Comparison of ENCODE assay signal across 15 cellular contexts in the genomic region with DNA sequence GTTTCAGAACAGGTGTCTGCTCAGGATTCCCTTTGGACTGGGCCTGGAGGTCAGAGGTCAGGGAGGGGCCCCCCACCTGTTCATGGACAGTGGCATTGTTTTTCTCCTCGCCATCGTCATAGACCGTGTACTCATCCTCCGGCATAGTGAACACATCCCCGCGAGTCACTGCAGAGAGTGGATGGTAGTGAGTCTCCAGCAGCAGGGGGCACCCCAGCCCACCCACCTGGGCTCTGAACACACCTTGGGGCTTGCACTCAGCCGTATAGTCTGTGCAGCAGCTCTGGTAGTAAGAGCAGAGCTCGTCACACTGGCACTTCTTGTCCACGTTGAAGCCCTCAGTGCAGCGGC. TPM values are rescaled to one million over a fixed set of nuclear protein-coding genes. Genes with fewer than 3 reads are reported as not detected.
DNase-seq lines count a peak whose midpoint lies in the region; ATAC-seq and TF ChIP-seq lines count a peak whose summit lies in the region.
"Had no signal": no experiment of that assay in that cellular context is flagged by ENCODE, and none has a peak within 500 bp of the region (broad histone marks: within the 10 kb centered on the region; RNA-seq: fewer than 3 reads in every experiment).

No MANE protein-coding gene starts in this region.

- H3K9me3 Mint-ChIP-seq in MCF 10A (ENCODE audit: unreplicated experiment) (no peaks in the 10 kb centered on the region), glutamatergic neuron (ENCODE audit: unreplicated experiment) (peaks cover 16% of the 10 kb centered on the region)
- H3K9me3 Mint-ChIP-seq in activated CD4-positive, alpha-beta T cell treated with anti-CD3 and anti-CD28 coated beads for 36 hours (ENCODE audit: low read depth), result no peaks in the 10 kb centered on the region
- H3K9me3 Mint-ChIP-seq: T-cell had no signal

- H2AFZ ChIP-seq in smooth muscle cell (ENCODE audit: low read depth), result no peak overlapping the region

- H3K36me3 Mint-ChIP-seq in MCF 10A (ENCODE audit: insufficient read depth, unreplicated experiment) (peaks cover 4% of the 10 kb centered on the region), glutamatergic neuron (ENCODE audit: unreplicated experiment) (peaks cover 4% of the 10 kb centered on the region)
- H3K36me3 Mint-ChIP-seq in activated CD4-positive, alpha-beta T cell treated with anti-CD3 and anti-CD28 coated beads for 36 hours (ENCODE audit: low read depth), result peaks cover 4% of the 10 kb centered on the region
- H3K36me3 Mint-ChIP-seq: T-cell had no signal

- H3K4me3 Mint-ChIP-seq in MCF 10A (ENCODE audit: unreplicated experiment), result no peak overlapping the region
- H3K4me3 Mint-ChIP-seq in glutamatergic neuron (ENCODE audit: unreplicated experiment), result no peak overlapping the region
- H3K4me3 Mint-ChIP-seq in activated CD4-positive, alpha-beta T cell treated with anti-CD3 and anti-CD28 coated beads for 36 hours, result no peak overlapping the region

- H3K27me3 ChIP-seq in breast epithelium (no peaks in the 10 kb centered on the region), NT2/D1 (ENCODE audit: insufficient read depth, insufficient read length) (peaks cover 22% of the 10 kb centered on the region), smooth muscle cell (ENCODE audit: low read depth) (no peaks in the 10 kb centered on the region)
- H3K27me3 ChIP-seq: suprapubic skin had no signal

- POLR2A ChIA-PET in MCF 10A (lab: Yijun Ruan, JAX), result interaction anchor here (0.8 to 4.0 kb wide), 2 partner anchors 10 to 12 kb away, joined by 7 to 22 read pairs; a partner anchor contains a TSS
- POLR2A ChIA-PET in activated CD4-positive, alpha-beta T cell treated with anti-CD3 and anti-CD28 coated beads for 36 hours (lab: Charles Lee), result interaction anchor here (0.9 kb wide), 1 partner anchor 12 kb away, joined by 3 read pairs; a partner anchor contains a TSS

- 76% methylated on average over 10 of the region's 10 CpGs for WGBS in smooth muscle cell (ENCODE audit: low lambda C conversion rate)

- H3K27ac ChIP-seq in breast epithelium, result peak overlapping the region in 1 of 2 donors; percentile 78
- H3K27ac ChIP-seq in smooth muscle cell (ENCODE audit: low read depth), result peak overlapping the region; percentile 67

- H3K27me3 Mint-ChIP-seq in MCF 10A (ENCODE audit: insufficient read depth, unreplicated experiment) (no peaks in the 10 kb centered on the region), glutamatergic neuron (ENCODE audit: unreplicated experiment) (peaks cover 18% of the 10 kb centered on the region)
- no peaks in the 10 kb centered on the region for H3K27me3 Mint-ChIP-seq in activated CD4-positive, alpha-beta T cell treated with anti-CD3 and anti-CD28 coated beads for 36 hours
- H3K27me3 Mint-ChIP-seq: T-cell had no signal

- H4K20me1 ChIP-seq in smooth muscle cell (ENCODE audit: low read depth), result peaks cover 25% of the 10 kb centered on the region

- peak overlapping the region; percentile 94 for H3K4me2 ChIP-seq in smooth muscle cell

- H3F3A ChIP-seq in smooth muscle cell (ENCODE audit: low read depth), result peaks cover 5% of the 10 kb centered on the region

- TF ChIP-seq CTCF in MCF 10A (IDR thresholded peaks at IDR 0.05; ENCODE audit: unreplicated experiment) (no peak), breast epithelium (IDR thresholded peaks at IDR 0.05) (no peak), glutamatergic neuron (IDR thresholded peaks at IDR 0.05; ENCODE audit: partially characterized antibody, unreplicated experiment) (no peak), smooth muscle cell (IDR thresholded peaks at IDR 0.05; ENCODE audit: borderline replicate concordance, insufficient read depth, poor library complexity, severe bottlenecking) (no peak)

- TF ChIP-seq POLR2A in breast epithelium (IDR thresholded peaks at IDR 0.05), result no peak

- ATAC-seq in GM19395 (IDR thresholded peaks at IDR 0.05; ENCODE audit: unreplicated experiment), result no peak
- no peak for ATAC-seq in activated CD4-positive, alpha-beta T cell treated with anti-CD3 and anti-CD28 coated beads for 36 hours
- ATAC-seq: T-cell had no signal

- CTCF ChIA-PET in MCF 10A (lab: Yijun Ruan, JAX), result interaction anchor here (1.0 to 3.9 kb wide), 3 partner anchors 10 to 47 kb away, joined by 3 to 16 read pairs (median 6); no protein-coding TSS in a partner anchor
- CTCF ChIA-PET in activated CD4-positive, alpha-beta T cell treated with anti-CD3 and anti-CD28 coated beads for 36 hours (lab: Charles Lee), result no interaction called here

- H3K79me2 ChIP-seq in smooth muscle cell (ENCODE audit: low read depth), result peaks cover 18% of the 10 kb centered on the region

- H3K36me3 ChIP-seq in breast epithelium (no peaks in the 10 kb centered on the region), NT2/D1 (ENCODE audit: insufficient read depth, insufficient read length, low read length) (peaks cover 16% of the 10 kb centered on the region), smooth muscle cell (ENCODE audit: low read depth) (no peaks in the 10 kb centered on the region)

- DNase-seq in MCF 10A (ENCODE audit: unreplicated experiment), result peak; percentile 2
- DNase-seq in breast epithelium (ENCODE audit: low spot score in 2 of 2), result no peak
- DNase-seq in NT2/D1 (ENCODE audit: low read depth, low spot score), result no peak
- DNase-seq in glutamatergic neuron, result no peak
- DNase-seq in smooth muscle cell (lab: John Stamatoyannopoulos, UW; ENCODE audit: unreplicated experiment), result no peak
- DNase-seq in ecto neural progenitor cell (ENCODE audit: low spot score), result no peak
- DNase-seq in activated CD4-positive, alpha-beta T cell treated with anti-CD3 and anti-CD28 coated beads for 36 hours, result no peak
- DNase-seq: DMS79, NCI-H1092, T-cell had no signal

- intact Hi-C loops in MCF 10A (cut with micrococcal nuclease), result no loop called here
- intact Hi-C loops in breast epithelium (cut with DNase I; ENCODE audit: low total_unique reads), result no loop called here
- intact Hi-C loops in activated CD4-positive, alpha-beta T cell treated with anti-CD3 and anti-CD28 coated beads for 36 hours (cut with DNase I, micrococcal nuclease), result loop anchor here in 1 of 2 experiments (2.0 kb wide), 1 partner anchor 581 kb away; a partner anchor contains a TSS

- H3K4me1 Mint-ChIP-seq in MCF 10A (ENCODE audit: insufficient read depth, unreplicated experiment) (peaks cover 5% of the 10 kb centered on the region), glutamatergic neuron (ENCODE audit: low read depth, unreplicated experiment) (peaks cover 17% of the 10 kb centered on the region)
- peaks cover 20% of the 10 kb centered on the region for H3K4me1 Mint-ChIP-seq in activated CD4-positive, alpha-beta T cell treated with anti-CD3 and anti-CD28 coated beads for 36 hours

- no peak overlapping the region for H3K4me3 ChIP-seq in breast epithelium
- H3K4me3 ChIP-seq in NT2/D1 (ENCODE audit: insufficient read length, low read depth), result no peak overlapping the region
- peak overlapping the region; percentile 15 for H3K4me3 ChIP-seq in smooth muscle cell
- H3K4me3 ChIP-seq: lower lobe of right lung, suprapubic skin had no signal

- H3K27ac Mint-ChIP-seq in MCF 10A (ENCODE audit: low read depth, unreplicated experiment), result peak overlapping the region; percentile 9
- peak overlapping the region; percentile 4 for H3K27ac Mint-ChIP-seq in glutamatergic neuron (ENCODE audit: unreplicated experiment)
- no peak overlapping the region for H3K27ac Mint-ChIP-seq in activated CD4-positive, alpha-beta T cell treated with anti-CD3 and anti-CD28 coated beads for 36 hours

- BruUV-seq in MCF 10A (replicated peaks; lab: Mats Ljungman, UMichigan), result no TSS peak

- H3K9ac ChIP-seq in NT2/D1 (ENCODE audit: insufficient read length, low read depth) (peak overlapping the region; percentile 6), smooth muscle cell (ENCODE audit: low read depth) (no peak overlapping the region)

- H3K4me1 ChIP-seq in breast epithelium (no peaks in the 10 kb centered on the region), NT2/D1 (ENCODE audit: insufficient read depth, insufficient read length) (peaks cover 17% of the 10 kb centered on the region), smooth muscle cell (ENCODE audit: low read depth) (peaks cover 20% of the 10 kb centered on the region)

- H3K9me3 ChIP-seq in breast epithelium, result no peaks in the 10 kb centered on the region
- H3K9me3 ChIP-seq in NT2/D1 (ENCODE audit: insufficient read depth, low read length), result no peaks in the 10 kb centered on the region
- H3K9me3 ChIP-seq in smooth muscle cell (replicated peaks; ENCODE audit: low read depth), result no peaks in the 10 kb centered on the region
- H3K9me3 ChIP-seq: lower lobe of right lung, suprapubic skin had no signal

RNA-seq across cellular contexts. Expression of a gene that starts 0.4 kb away (rescaled TPM):
- not detected in 2 replicates for total RNA-seq in MCF 10A (2022)
- total RNA-seq in breast epithelium, result 10 to 100 TPM in 1 of 3 donors, under 1 TPM in 2; 0.32 to 12.1 (median 0.98) TPM
- total RNA-seq in glutamatergic neuron (ENCODE audit: unreplicated experiment), result 0.25 TPM
- 60.3 and 90.5 TPM in 2 replicates for total RNA-seq in smooth muscle cell
- polyA plus RNA-seq in smooth muscle cell, result 71.2 and 90.3 TPM in 2 replicates
- under 1 TPM in 1 of 2 experiments, not detected in 1; 0.21 TPM for total RNA-seq in activated CD4-positive, alpha-beta T cell treated with anti-CD3 and anti-CD28 coated beads for 36 hours

RNA-seq across cellular contexts. Expression of a gene that starts 1.8 kb away (rescaled TPM):
- total RNA-seq in MCF 10A (2022) (0.63 and 1.0 TPM in 2 replicates), breast epithelium (10 to 100 TPM in 2 of 3 donors, 1 to 10 TPM in 1; 6.4 to 14.3 (median 13.8) TPM), glutamatergic neuron (ENCODE audit: unreplicated experiment) (100 TPM), smooth muscle cell (8.2 and 13.4 TPM in 2 replicates)
- 8.3 and 8.7 TPM in 2 replicates for polyA plus RNA-seq in smooth muscle cell
- 10 to 100 TPM; 18.1 to 21.9 TPM for total RNA-seq in activated CD4-positive, alpha-beta T cell treated with anti-CD3 and anti-CD28 coated beads for 36 hours

RNA-seq across cellular contexts. Expression of a gene that starts 4.7 kb away (rescaled TPM):
- not detected in 2 replicates for total RNA-seq in MCF 10A (2022)
- total RNA-seq in breast epithelium, result not detected
- not detected for total RNA-seq in glutamatergic neuron (ENCODE audit: unreplicated experiment)
- not detected in 2 replicates for total RNA-seq in smooth muscle cell
- polyA plus RNA-seq in smooth muscle cell, result not detected in 2 replicates
- total RNA-seq in activated CD4-positive, alpha-beta T cell treated with anti-CD3 and anti-CD28 coated beads for 36 hours, result not detected
- total RNA-seq: lower lobe of right lung, omental fat pad, suprapubic skin, T-cell had no signal
- polyA plus RNA-seq: adipose tissue had no signal

RNA-seq across cellular contexts. Expression of a gene that starts 12.3 kb away (rescaled TPM):
- total RNA-seq in MCF 10A (2022), result 84.0 and 105 TPM in 2 replicates
- total RNA-seq in breast epithelium, result 10 to 100 TPM; 64.5 to 85.0 (median 69.8) TPM
- 73.5 TPM for total RNA-seq in glutamatergic neuron (ENCODE audit: unreplicated experiment)
- 52.6 and 55.0 TPM in 2 replicates for total RNA-seq in smooth muscle cell
- polyA plus RNA-seq in smooth muscle cell, result 82.9 and 83.2 TPM in 2 replicates
- 10 to 100 TPM; 84.9 to 98.4 TPM for total RNA-seq in activated CD4-positive, alpha-beta T cell treated with anti-CD3 and anti-CD28 coated beads for 36 hours

RNA-seq across cellular contexts. Expression of a gene that starts 34.1 kb away (rescaled TPM):
- 61.7 and 65.0 TPM in 2 replicates for total RNA-seq in MCF 10A (2022)
- total RNA-seq in breast epithelium, result 10 to 100 TPM; 15.5 to 31.9 (median 28.5) TPM
- 111 TPM for total RNA-seq in glutamatergic neuron (ENCODE audit: unreplicated experiment)
- 81.0 and 89.9 TPM in 2 replicates for total RNA-seq in smooth muscle cell
- 75.0 and 82.4 TPM in 2 replicates for polyA plus RNA-seq in smooth muscle cell
- 10 to 100 TPM; 25.5 to 26.1 TPM for total RNA-seq in activated CD4-positive, alpha-beta T cell treated with anti-CD3 and anti-CD28 coated beads for 36 hours
